ENCODE assay signal across 8 cellular contexts in genomic region chr6:105991561-105992314, GRCh38.
A peak's percentile ranks its signal among the peaks of the same experiment; 100 is the strongest.
DNase-seq lines count a peak whose midpoint lies in the region; ATAC-seq and TF ChIP-seq lines count a peak whose summit lies in the region.

No MANE protein-coding gene starts in this region.

- no peak overlapping the region for H2BK5ac ChIP-seq in neuronal stem cell (ENCODE audit: low read length)

- H3K4ac ChIP-seq in neuronal stem cell (ENCODE audit: low read length) = no peak overlapping the region

- H2BK120ac ChIP-seq in neuronal stem cell (ENCODE audit: low read depth, low read length) = no peak overlapping the region

- peaks cover 8% of the 10 kb centered on the region; the same call in 1 of the 2 replicates for H3K4me1 ChIP-seq in ES-I3 (ENCODE audit: insufficient read depth, low read length)
- peaks cover 0 to 10% of the 10 kb centered on the region in 2 donors for H3K4me1 ChIP-seq in neuronal stem cell (ENCODE audit: control insufficient read depth in 2 of 2, insufficient read depth in 1 of 2, low read depth in 1 of 2, low read length in 2 of 2)

- no peak overlapping the region for H3K27ac ChIP-seq in neuronal stem cell (replicated peaks; ENCODE audit: low read length)

- no peak overlapping the region for H3K18ac ChIP-seq in neuronal stem cell (ENCODE audit: low read length)

- H3K4me2 ChIP-seq in neuronal stem cell (ENCODE audit: insufficient read depth, low read length, poor library complexity, severe bottlenecking) = peak overlapping the region; percentile 84

- ATAC-seq in GM21447 (IDR thresholded peaks at IDR 0.05; ENCODE audit: unreplicated experiment) = peak; percentile 35

- WGBS in neuronal stem cell (ENCODE audit: extremely low coverage in 2 of 2, insufficient read length in 2 of 2, insufficient replicate concordance in 1 of 2), 2 donors = no CpG with 5 or more reads among the region's 23 CpGs

- DNase-seq in HT-29 (ENCODE audit: low spot score) (peak; percentile 35), epithelial cell of esophagus (ENCODE audit: low read depth) (peak; percentile 39), neuronal stem cell (ENCODE audit: low spot score) (no peak), HK-2 (ENCODE audit: unreplicated experiment) (no peak), GM20000 (ENCODE audit: low spot score) (no peak)
- peak; percentile 24 for DNase-seq in activated CD4-positive, alpha-beta T cell treated with anti-CD3 and anti-CD28 coated beads for 48 hours

- H3K36me3 ChIP-seq in ES-I3 (ENCODE audit: insufficient read depth, low read length) (no peaks in the 10 kb centered on the region), neuronal stem cell (replicated peaks in 1 of 2; ENCODE audit: control insufficient read depth in 2 of 2, insufficient read depth in 2 of 2, low read length in 2 of 2) (no peaks in the 10 kb centered on the region)

- H2BK12ac ChIP-seq in neuronal stem cell (ENCODE audit: low read length) = no peak overlapping the region

- H3K23ac ChIP-seq in neuronal stem cell (ENCODE audit: low read depth, low read length, poor library complexity) = no peak overlapping the region

- no peak overlapping the region for H2BK15ac ChIP-seq in neuronal stem cell (ENCODE audit: low read length)

- H4K8ac ChIP-seq in neuronal stem cell (ENCODE audit: low read depth, low read length) = no peak overlapping the region

- TF ChIP-seq CTCF in epithelial cell of esophagus (IDR thresholded peaks at IDR 0.05; ENCODE audit: insufficient read depth, low read depth, low read length, missing control alignments) (no peak), GM20000 (IDR thresholded peaks at IDR 0.05; ENCODE audit: extremely low read depth, missing control alignments) (no peak)

- H3K9ac ChIP-seq in ES-I3 (ENCODE audit: low read depth, low read length) (peak overlapping the region; percentile 69; the same call in 1 of the 2 replicates), neuronal stem cell (ENCODE audit: low read depth, low read length, poor library complexity) (no peak overlapping the region)

- H3K79me1 ChIP-seq in neuronal stem cell (ENCODE audit: low read depth, low read length) = no peaks in the 10 kb centered on the region

- H3K27me3 ChIP-seq in neuronal stem cell (ENCODE audit: control insufficient read depth in 3 of 3, insufficient read depth in 3 of 3, low read depth in 1 of 3, low read length in 3 of 3) = peaks cover 14 to 99% (median 65%) of the 10 kb centered on the region in 3 experiments

- no peaks in the 10 kb centered on the region for H3K9me3 ChIP-seq in ES-I3 (ENCODE audit: control insufficient read depth, insufficient read depth, low read length)
- peaks cover 0 to 12% of the 10 kb centered on the region in 2 donors for H3K9me3 ChIP-seq in neuronal stem cell (replicated peaks in 1 of 2; ENCODE audit: control insufficient read depth in 2 of 2, insufficient read depth in 1 of 2, low read depth in 1 of 2, low read length in 2 of 2)

- H4K91ac ChIP-seq in neuronal stem cell (ENCODE audit: low read depth, low read length, poor library complexity) = no peak overlapping the region

- H3K4me3 ChIP-seq in epithelial cell of esophagus (ENCODE audit: low read length) (peak overlapping the region; percentile 78), neuronal stem cell (ENCODE audit: low read length in 2 of 2) (peak overlapping the region; percentile 51 to 63)

- H3K14ac ChIP-seq in neuronal stem cell (ENCODE audit: low read length) = no peak overlapping the region

- H2AK5ac ChIP-seq in neuronal stem cell (ENCODE audit: low read depth, low read length) = no peak overlapping the region

- peak overlapping the region; percentile 81 for H2AFZ ChIP-seq in neuronal stem cell (ENCODE audit: low read length)

Comparison
In these comparisons a context has a peak if more than half of its experiments do, and no peak if none do; other contexts are left out.
1. DNase-seq: peak in HT-29 (single experiment), activated CD4-positive, alpha-beta T cell treated with anti-CD3 and anti-CD28 coated beads for 48 hours (single experiment) and epithelial cell of esophagus (single experiment); none in neuronal stem cell (single experiment), HK-2 (single experiment) and GM20000 (single experiment).